20 cellular contexts compared by ENCODE assay signal in genomic region chr10:89330537-89330936, GRCh38. TPM values are rescaled to one million over a fixed set of nuclear protein-coding genes. Genes with fewer than 3 reads are reported as not detected.
A peak's percentile ranks its signal among the peaks of the same experiment; 100 is the strongest.
DNase-seq lines count a peak whose midpoint lies in the region; ATAC-seq, FAIRE-seq and TF ChIP-seq lines count a peak whose summit lies in the region.
"Had no signal": no experiment of that assay in that cellular context is flagged by ENCODE, and none has a peak within 500 bp of the region (broad histone marks: within the 10 kb centered on the region; RNA-seq: fewer than 3 reads in every experiment).

No MANE protein-coding gene starts in this region.

- H2BK120ac ChIP-seq in mesendoderm (ENCODE audit: low read depth, low read length): peak overlapping the region; percentile 99

- no peak overlapping the region for H4K5ac ChIP-seq in mesendoderm (ENCODE audit: low read length)

- no peak overlapping the region for H4K8ac ChIP-seq in mesendoderm (ENCODE audit: low read depth, low read length)

- H3K36me3 ChIP-seq in mesendoderm (ENCODE audit: control insufficient read depth, insufficient read depth, low read length) (no peaks in the 10 kb centered on the region), uterus (no peaks in the 10 kb centered on the region)
- H3K36me3 ChIP-seq: BE2C had no signal

- H3K56ac ChIP-seq in mesendoderm (ENCODE audit: low read length): peak overlapping the region; percentile 40

- H3K9me3 ChIP-seq in right cardiac atrium (ENCODE audit: control insufficient read depth, low read length) (no peaks in the 10 kb centered on the region), uterus (no peaks in the 10 kb centered on the region)
- H3K9me3 ChIP-seq: BE2C had no signal

- H3K79me1 ChIP-seq in mesendoderm (ENCODE audit: low read length): no peaks in the 10 kb centered on the region

- peak overlapping the region; percentile 17 for H2BK5ac ChIP-seq in mesendoderm (ENCODE audit: low read length)

- no peak overlapping the region for H3K4me2 ChIP-seq in mesendoderm (ENCODE audit: low read length)

- ATAC-seq in right cardiac atrium (no peak), left cardiac atrium (no peak)

- H3K4ac ChIP-seq in mesendoderm (ENCODE audit: low read depth, low read length): peak overlapping the region; percentile 77

- no peak overlapping the region for H3K9ac ChIP-seq in mesendoderm (ENCODE audit: low read length)

- TF ChIP-seq CTCF in uterus (IDR thresholded peaks at IDR 0.05): no peak

- no peak for FAIRE-seq in RCC 7860 (lab: Jason Lieb, UNC)
- FAIRE-seq: HTR-8/SVneo had no signal

- H3K27ac ChIP-seq in right cardiac atrium (ENCODE audit: low read length) (peak overlapping the region; percentile 16), mesendoderm (ENCODE audit: low read depth, low read length) (peak overlapping the region; percentile 73), uterus (peak overlapping the region; percentile 7 to 94)

- no peaks in the 10 kb centered on the region for H3K79me2 ChIP-seq in mesendoderm (ENCODE audit: control insufficient read depth, insufficient read depth, low read length)

- intact Hi-C loops in right cardiac atrium (cut with DNase I): no loop called here
- intact Hi-C loops in left cardiac atrium (cut with DNase I): no loop called here
- intact Hi-C loops in uterus (cut with DNase I; ENCODE audit: low total_unique reads): no loop called here
- intact Hi-C loops in posterior cingulate gyrus (cut with DNase I): no loop called here

- DNase-seq in right cardiac atrium (no peak), left cardiac atrium (no peak), astrocyte of the hippocampus (ENCODE audit: low read depth, low spot score) (peak; percentile 4), mesendoderm (no peak), uterus (no peak), NCI-H146 treated with DMSO at 0.1 percent for 48 hours (lab: John Stamatoyannopoulos, UW; ENCODE audit: unreplicated experiment) (no peak), posterior cingulate gyrus (no peak), RCC 7860 (ENCODE audit: low spot score) (no peak)
- DNase-seq: BE2C; effector CD4-positive, alpha-beta T cell; EL; foreskin melanocyte; NCI-H1092 treated with DMSO at 0.1 percent for 48 hours; T-helper 2 cell had no signal

- no peak overlapping the region for H3K23ac ChIP-seq in mesendoderm (ENCODE audit: low read length)

- H2AK5ac ChIP-seq in mesendoderm (ENCODE audit: low read length): no peak overlapping the region

- peaks cover 22% of the 10 kb centered on the region for H3K4me1 ChIP-seq in right cardiac atrium (ENCODE audit: control insufficient read depth, insufficient read depth, low read length)
- H3K4me1 ChIP-seq in mesendoderm (ENCODE audit: control insufficient read depth, low read depth, low read length): peaks cover 24% of the 10 kb centered on the region
- H3K4me1 ChIP-seq in uterus: peaks cover 6 to 8% of the 10 kb centered on the region in 2 donors
- H3K4me1 ChIP-seq: BE2C had no signal

- peak overlapping the region; percentile 85 for H3K18ac ChIP-seq in mesendoderm (ENCODE audit: low read length)

- H3K4me3 ChIP-seq in right cardiac atrium (ENCODE audit: low read length) (no peak overlapping the region), mesendoderm (ENCODE audit: low read length) (no peak overlapping the region), uterus (no peak overlapping the region)

- no peaks in the 10 kb centered on the region for H3K27me3 ChIP-seq in right cardiac atrium (ENCODE audit: control insufficient read depth, insufficient read depth)
- no peaks in the 10 kb centered on the region for H3K27me3 ChIP-seq in mesendoderm (ENCODE audit: insufficient read depth, low read length, poor library complexity)
- no peaks in the 10 kb centered on the region for H3K27me3 ChIP-seq in uterus
- H3K27me3 ChIP-seq: BE2C had no signal

- no peak for TF ChIP-seq POLR2A in uterus (IDR thresholded peaks at IDR 0.05)

- H2BK15ac ChIP-seq in mesendoderm (replicated peaks; ENCODE audit: low read depth): no peak overlapping the region

RNA-seq across cellular contexts. Expression of gene IFIT3, which starts 2.7 kb away (rescaled TPM):
- total RNA-seq in right cardiac atrium (10 to 100 TPM in 3 of 4 donors, 1 to 10 TPM in 1; 8.1 to 14.9 (median 13.7) TPM), left cardiac atrium (10 to 100 TPM in 1 of 2 donors, 1 to 10 TPM in 1; 8.6 to 19.9 TPM), uterus (10 to 100 TPM in 2 of 4 donors, 1 to 10 TPM in 2; 6.9 to 25.3 (median 15.6) TPM)
- polyA plus RNA-seq in right cardiac atrium: 10.2 TPM
- 5.0 TPM for polyA plus RNA-seq in mesendoderm (2013, experiment 1 of 2)
- 4.9 TPM for polyA plus RNA-seq in mesendoderm (2013, experiment 2 of 2)

RNA-seq across cellular contexts. Expression of gene IFIT2, which starts 28.7 kb away (rescaled TPM):
- total RNA-seq in right cardiac atrium (1 to 10 TPM; 3.2 to 8.7 (median 6.6) TPM), left cardiac atrium (1 to 10 TPM; 3.5 to 4.6 TPM), uterus (10 to 100 TPM in 1 of 4 donors, 1 to 10 TPM in 3; 1.5 to 17.7 (median 6.1) TPM)
- polyA plus RNA-seq in right cardiac atrium: 4.2 TPM
- polyA plus RNA-seq in mesendoderm (2013, experiment 1 of 2): 2.3 TPM
- polyA plus RNA-seq in mesendoderm (2013, experiment 2 of 2): 2.3 TPM

RNA-seq across cellular contexts. Expression of gene IFIT1B, which starts 47.3 kb away (rescaled TPM):
- total RNA-seq in right cardiac atrium (not detected), left cardiac atrium (not detected), uterus (1 to 10 TPM in 1 of 4 donors, not detected in 3; 1.1 TPM)
- not detected for polyA plus RNA-seq in right cardiac atrium
- not detected for polyA plus RNA-seq in mesendoderm (2013, experiment 1 of 2)
- polyA plus RNA-seq in mesendoderm (2013, experiment 2 of 2): 0.03 TPM
- total RNA-seq: activated CD8-positive, alpha-beta memory T cell treated with anti-CD3 and anti-CD28 coated beads for 36 hours; kidney epithelial cell; OCI-LY7; osteoblast had no signal
- polyA plus RNA-seq: adipose tissue had no signal

Comparison
In these comparisons a context has a peak if more than half of its experiments do, and no peak if none do; other contexts are left out.
1. H3K27ac ChIP-seq: peak in every context shown above with its lines; median percentile 73 in mesendoderm; 50 in uterus; 16 in right cardiac atrium.